1 cellular context compared by ENCODE assay signal in genomic region chr6:158835616-158836221, GRCh38.
TF ChIP-seq lines count a peak whose summit lies in the region.

No MANE protein-coding gene starts in this region.

TF ChIP-seq in HCT116, 20 proteins besides CTCF, POLR2A, EP300 and RAD21 (continued from another document):
- no peak for TF ChIP-seq REST (IDR thresholded peaks at IDR 0.05; ENCODE audit: low read depth)
- TF ChIP-seq ATF3 (IDR thresholded peaks at IDR 0.05) = no peak
- no peak for TF ChIP-seq ELF1 (IDR thresholded peaks at IDR 0.05; ENCODE audit: borderline replicate concordance, low read depth)
- TF ChIP-seq MAX (IDR thresholded peaks at IDR 0.05) = no peak
- TF ChIP-seq ZBTB33 (IDR thresholded peaks at IDR 0.05; ENCODE audit: extremely low read depth, insufficient replicate concordance, low read length) = no peak
